Comparison of ENCODE assay signal across 1 cellular context in the genomic region with DNA sequence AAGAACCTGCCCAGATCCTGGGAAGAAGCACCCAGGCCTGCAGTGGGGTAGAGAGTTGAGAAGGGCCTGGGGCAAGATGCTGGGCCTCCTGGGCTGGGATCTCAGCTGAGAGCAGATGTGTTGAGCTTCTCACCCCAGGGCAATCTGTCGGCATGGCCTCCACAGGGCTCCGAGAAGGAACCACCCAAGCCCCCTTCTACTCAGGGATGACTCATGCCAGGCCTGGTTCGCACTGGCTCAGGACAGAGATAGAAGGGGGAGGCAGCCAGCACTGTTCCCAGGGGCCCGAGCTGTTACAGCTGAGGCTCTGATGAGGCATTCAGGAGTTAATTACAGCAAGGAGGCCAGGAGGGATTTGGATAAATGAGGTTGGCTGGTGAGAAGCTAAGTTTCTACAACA.
TF ChIP-seq lines count a peak whose summit lies in the region.

No MANE protein-coding gene starts in this region.

TF ChIP-seq in HepG2, 621 proteins besides CTCF, POLR2A, EP300 and RAD21 (continued from another document):
- TF ChIP-seq, protein P1, sequence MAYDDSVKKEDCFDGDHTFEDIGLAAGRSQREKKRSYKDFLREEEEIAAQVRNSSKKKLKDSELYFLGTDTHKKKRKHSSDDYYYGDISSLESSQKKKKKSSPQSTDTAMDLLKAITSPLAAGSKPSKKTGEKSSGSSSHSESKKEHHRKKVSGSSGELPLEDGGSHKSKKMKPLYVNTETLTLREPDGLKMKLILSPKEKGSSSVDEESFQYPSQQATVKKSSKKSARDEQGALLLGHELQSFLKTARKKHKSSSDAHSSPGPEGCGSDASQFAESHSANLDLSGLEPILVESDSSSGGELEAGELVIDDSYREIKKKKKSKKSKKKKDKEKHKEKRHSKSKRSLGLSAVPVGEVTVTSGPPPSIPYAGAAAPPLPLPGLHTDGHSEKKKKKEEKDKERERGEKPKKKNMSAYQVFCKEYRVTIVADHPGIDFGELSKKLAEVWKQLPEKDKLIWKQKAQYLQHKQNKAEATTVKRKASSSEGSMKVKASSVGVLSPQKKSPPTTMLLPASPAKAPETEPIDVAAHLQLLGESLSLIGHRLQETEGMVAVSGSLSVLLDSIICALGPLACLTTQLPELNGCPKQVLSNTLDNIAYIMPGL (CRISPR knock-in tag; IDR thresholded peaks at IDR 0.05; ENCODE audit: borderline replicate concordance in 1 of 2, low read depth in 1 of 2): no peak
- TF ChIP-seq IRF9 (CRISPR knock-in tag; IDR thresholded peaks at IDR 0.05; ENCODE audit: borderline replicate concordance) (no peak), NCOR1 (IDR thresholded peaks at IDR 0.05; ENCODE audit: borderline replicate concordance, low read length) (no peak), PCBP2 (optimal IDR thresholded peaks at IDR 0.05; ENCODE audit: low read depth, low read length, poor library complexity, severe bottlenecking) (no peak), SIN3A (IDR thresholded peaks at IDR 0.05; ENCODE audit: borderline replicate concordance, low read depth, low read length) (no peak), MZF1 (CRISPR knock-in tag; IDR thresholded peaks at IDR 0.05; ENCODE audit: borderline replicate concordance) (no peak), ZC3H4 (CRISPR knock-in tag; IDR thresholded peaks at IDR 0.05; ENCODE audit: borderline replicate concordance) (no peak), BRF2 (CRISPR knock-in tag; IDR thresholded peaks at IDR 0.05) (no peak), ZMYM4 (CRISPR knock-in tag; IDR thresholded peaks at IDR 0.05) (no peak), NFIC (IDR thresholded peaks at IDR 0.05; ENCODE audit: low read length) (no peak)
